Comparison of ENCODE assay signal across 1 cellular context in genomic region chr11:2990617-2991476, GRCh38.
TF ChIP-seq lines count a peak whose summit lies in the region.

No MANE protein-coding gene starts in this region.

TF ChIP-seq in HepG2, 621 proteins besides CTCF, POLR2A, EP300 and RAD21 (continued from another document and continues in another):
- TF ChIP-seq ZNF18 (CRISPR knock-in tag; IDR thresholded peaks at IDR 0.05; ENCODE audit: insufficient replicate concordance) (no peak), ZNF674 (CRISPR knock-in tag; IDR thresholded peaks at IDR 0.05; ENCODE audit: low read depth) (no peak), TFAP4 (IDR thresholded peaks at IDR 0.05; ENCODE audit: borderline replicate concordance, low read depth) (peak; percentile 26; the same call in 1 of the 2 replicates), POLR2AphosphoS5 (IDR thresholded peaks at IDR 0.05; ENCODE audit: low read depth, low read length) (peak; percentile 32), ZNF317 (CRISPR knock-in tag; IDR thresholded peaks at IDR 0.05) (0 out of 2 replicates have a peak, but pooled peaks have one; percentile 63), ZNF251 (CRISPR knock-in tag; IDR thresholded peaks at IDR 0.05) (no peak), MAZ (IDR thresholded peaks at IDR 0.05; ENCODE audit: borderline replicate concordance, low read depth, low read length) (no peak), MAZ (CRISPR knock-in tag; IDR thresholded peaks at IDR 0.05; ENCODE audit: low read depth) (peak; percentile 53; the same call in 1 of the 2 replicates), PLSCR1 (CRISPR knock-in tag; IDR thresholded peaks at IDR 0.05; ENCODE audit: borderline replicate concordance) (no peak), ZNF672 (CRISPR knock-in tag; IDR thresholded peaks at IDR 0.05) (no peak), TAF1 (CRISPR knock-in tag; IDR thresholded peaks at IDR 0.05) (peak; percentile 35; the same call in 1 of the 2 replicates), HOXA3 (CRISPR knock-in tag; IDR thresholded peaks at IDR 0.05) (peak; percentile 52; the same call in 1 of the 2 replicates), FLYWCH1 (CRISPR knock-in tag; IDR thresholded peaks at IDR 0.05) (no peak), ZNF512B (CRISPR knock-in tag; IDR thresholded peaks at IDR 0.05; ENCODE audit: borderline replicate concordance) (no peak), NFE2L1 (CRISPR knock-in tag; IDR thresholded peaks at IDR 0.05; ENCODE audit: borderline replicate concordance) (0 out of 2 replicates have a peak, but pooled peaks have one; percentile 33), ZNF225 (CRISPR knock-in tag; IDR thresholded peaks at IDR 0.05) (no peak), PRDM4 (CRISPR knock-in tag; IDR thresholded peaks at IDR 0.05; ENCODE audit: borderline replicate concordance) (no peak), GZF1 (CRISPR knock-in tag; IDR thresholded peaks at IDR 0.05) (no peak), ZNF367 (CRISPR knock-in tag; IDR thresholded peaks at IDR 0.05; ENCODE audit: borderline replicate concordance) (no peak), NR0B2 (CRISPR knock-in tag; IDR thresholded peaks at IDR 0.05) (no peak), ESRRA (CRISPR knock-in tag; IDR thresholded peaks at IDR 0.05; ENCODE audit: low read depth) (0 out of 2 replicates have a peak, but pooled peaks have one; percentile 50), ZHX2 (IDR thresholded peaks at IDR 0.05; ENCODE audit: low read depth) (peak; percentile 33; the same call in 1 of the 2 replicates), ZHX2 (CRISPR knock-in tag; IDR thresholded peaks at IDR 0.05; ENCODE audit: borderline replicate concordance) (no peak), MYC (CRISPR knock-in tag; IDR thresholded peaks at IDR 0.05; ENCODE audit: borderline replicate concordance) (peak; percentile 21; the same call in 1 of the 2 replicates), DPF2 (CRISPR knock-in tag; IDR thresholded peaks at IDR 0.05; ENCODE audit: borderline replicate concordance, low read depth) (no peak), HNF1B (CRISPR knock-in tag; IDR thresholded peaks at IDR 0.05) (0 out of 2 replicates have a peak, but pooled peaks have one; percentile 12), TGIF2 (CRISPR knock-in tag; IDR thresholded peaks at IDR 0.05) (peak; percentile 23; the same call in 1 of the 2 replicates), SATB2 (CRISPR knock-in tag; IDR thresholded peaks at IDR 0.05) (0 out of 2 replicates have a peak, but pooled peaks have one; percentile 4), GLI4 (CRISPR knock-in tag; IDR thresholded peaks at IDR 0.05; ENCODE audit: borderline replicate concordance) (no peak), GATAD2A (CRISPR knock-in tag; IDR thresholded peaks at IDR 0.05) (0 out of 2 replicates have a peak, but pooled peaks have one; percentile 15), SOX6 (IDR thresholded peaks at IDR 0.05) (no peak), SOX6 (CRISPR knock-in tag; IDR thresholded peaks at IDR 0.05) (peak; percentile 26; the same call in 1 of the 2 replicates), TAF15 (IDR thresholded peaks at IDR 0.05; ENCODE audit: low read depth, low read length, poor library complexity, severe bottlenecking) (no peak), ZNF234 (CRISPR knock-in tag; conservative IDR thresholded peaks at IDR 0.05) (0 out of 2 replicates have a peak, but pooled peaks have one; percentile 23), ASH2L (IDR thresholded peaks at IDR 0.05; ENCODE audit: insufficient read length, low read depth, low read length) (no peak), ZNF281 (CRISPR knock-in tag; IDR thresholded peaks at IDR 0.05; ENCODE audit: borderline replicate concordance) (no peak)
- TF ChIP-seq, protein P1, sequence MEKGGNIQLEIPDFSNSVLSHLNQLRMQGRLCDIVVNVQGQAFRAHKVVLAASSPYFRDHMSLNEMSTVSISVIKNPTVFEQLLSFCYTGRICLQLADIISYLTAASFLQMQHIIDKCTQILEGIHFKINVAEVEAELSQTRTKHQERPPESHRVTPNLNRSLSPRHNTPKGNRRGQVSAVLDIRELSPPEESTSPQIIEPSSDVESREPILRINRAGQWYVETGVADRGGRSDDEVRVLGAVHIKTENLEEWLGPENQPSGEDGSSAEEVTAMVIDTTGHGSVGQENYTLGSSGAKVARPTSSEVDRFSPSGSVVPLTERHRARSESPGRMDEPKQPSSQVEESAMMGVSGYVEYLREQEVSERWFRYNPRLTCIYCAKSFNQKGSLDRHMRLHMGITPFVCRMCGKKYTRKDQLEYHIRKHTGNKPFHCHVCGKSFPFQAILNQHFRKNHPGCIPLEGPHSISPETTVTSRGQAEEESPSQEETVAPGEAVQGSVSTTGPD (CRISPR knock-in tag; IDR thresholded peaks at IDR 0.05): no peak
